In genomic region chr11:95254139-95254704, GRCh38 we compare ENCODE assay signal across 8 cellular contexts. TPM values are rescaled to one million over a fixed set of nuclear protein-coding genes. Genes with fewer than 3 reads are reported as not detected.
A peak's percentile ranks its signal among the peaks of the same experiment; 100 is the strongest.
DNase-seq lines count a peak whose midpoint lies in the region; ATAC-seq and TF ChIP-seq lines count a peak whose summit lies in the region.

No MANE protein-coding gene starts in this region.

- no peaks in the 10 kb centered on the region for H3K9me3 Mint-ChIP-seq in activated T-cell treated with anti-CD3 and anti-CD28 coated beads, Interleukin-2, amount 50 U/mL, for 24 hours

- H3K27ac ChIP-seq in OCI-LY3 (ENCODE audit: low read length), result peak overlapping the region; percentile 83
- H3K27ac ChIP-seq in esophagus muscularis mucosa (replicated peaks in 1 of 4), result peak overlapping the region; percentile 65 to 72 (median 70)

- peak overlapping the region; percentile 55 for H2AFZ ChIP-seq in OCI-LY3 (ENCODE audit: low read depth, low read length)

- peak overlapping the region; percentile 52 for H3K9ac ChIP-seq in OCI-LY3 (ENCODE audit: low read length)

- peak overlapping the region; percentile 77 for H3K4me3 Mint-ChIP-seq in activated T-cell treated with anti-CD3 and anti-CD28 coated beads, Interleukin-2, amount 50 U/mL, for 24 hours

- no peaks in the 10 kb centered on the region for H3K9me3 ChIP-seq in OCI-LY3 (ENCODE audit: insufficient read depth, low read length)
- H3K9me3 ChIP-seq in esophagus muscularis mucosa, result no peaks in the 10 kb centered on the region

- H3K27me3 ChIP-seq in OCI-LY3 (ENCODE audit: low read depth, low read length) (no peaks in the 10 kb centered on the region), esophagus muscularis mucosa (no peaks in the 10 kb centered on the region)

- no peak for TF ChIP-seq POLR2A in esophagus muscularis mucosa (IDR thresholded peaks at IDR 0.05; ENCODE audit: low read depth)

- DNase-seq in COLO668 (lab: John Stamatoyannopoulos, UW; ENCODE audit: unreplicated experiment) (peak; percentile 32), HT1080 (ENCODE audit: low read depth) (peak; percentile 83), esophagus muscularis mucosa (ENCODE audit: extremely low spot score) (peak; percentile 95), myocyte (ENCODE audit: low read depth) (peak; percentile 88)
- DNase-seq in activated T-cell treated with anti-CD3 and anti-CD28 coated beads, Interleukin-2, amount 50 U/mL, for 24 hours, result peak; percentile 74
- peak; percentile 66 to 76 for DNase-seq in stimulated activated CD8-positive, alpha-beta memory T cell treated with anti-CD3 and anti-CD28 coated beads, Interleukin-7, amount 100 ng/mL, for 4 hours (ENCODE audit: low read depth in 2 of 2)

- peaks cover 44% of the 10 kb centered on the region for H3K4me1 Mint-ChIP-seq in activated T-cell treated with anti-CD3 and anti-CD28 coated beads, Interleukin-2, amount 50 U/mL, for 24 hours (ENCODE audit: low read depth)

- H3K36me3 ChIP-seq in OCI-LY3 (replicated peaks; ENCODE audit: low read depth, low read length) (no peaks in the 10 kb centered on the region), esophagus muscularis mucosa (no peaks in the 10 kb centered on the region)

- no peaks in the 10 kb centered on the region for H4K20me1 ChIP-seq in OCI-LY3 (ENCODE audit: insufficient read depth, low read length)

- H3K36me3 Mint-ChIP-seq in activated T-cell treated with anti-CD3 and anti-CD28 coated beads, Interleukin-2, amount 50 U/mL, for 24 hours (ENCODE audit: low read depth), result no peaks in the 10 kb centered on the region

- H3K4me1 ChIP-seq in OCI-LY3 (ENCODE audit: low read length) (peaks cover 64% of the 10 kb centered on the region), esophagus muscularis mucosa (peaks cover 14 to 39% (median 34%) of the 10 kb centered on the region in 4 donors)

- no peaks in the 10 kb centered on the region for H3K27me3 Mint-ChIP-seq in activated T-cell treated with anti-CD3 and anti-CD28 coated beads, Interleukin-2, amount 50 U/mL, for 24 hours

- ATAC-seq in GM21367 (IDR thresholded peaks at IDR 0.05; ENCODE audit: unreplicated experiment), result peak; percentile 99

- H3K27ac Mint-ChIP-seq in activated T-cell treated with anti-CD3 and anti-CD28 coated beads, Interleukin-2, amount 50 U/mL, for 24 hours, result peak overlapping the region; percentile 91

- H3K4me3 ChIP-seq in OCI-LY3 (ENCODE audit: low read length), result peak overlapping the region; percentile 70
- peak overlapping the region; percentile 26 to 59 (median 42) for H3K4me3 ChIP-seq in esophagus muscularis mucosa

- 3% methylated on average over 8 of the region's 8 CpGs for WGBS in esophagus muscularis mucosa

- no peaks in the 10 kb centered on the region for H3K79me2 ChIP-seq in OCI-LY3 (ENCODE audit: low read length)

- intact Hi-C loops in esophagus muscularis mucosa (cut with DNase I), result no loop called here

- H3K4me2 ChIP-seq in OCI-LY3 (ENCODE audit: low read length), result peak overlapping the region; percentile 81

- TF ChIP-seq EP300 in esophagus muscularis mucosa (IDR thresholded peaks at IDR 0.05), result no peak

- TF ChIP-seq CTCF in OCI-LY3 (IDR thresholded peaks at IDR 0.05; ENCODE audit: low read depth, low read length) (no peak), esophagus muscularis mucosa (IDR thresholded peaks at IDR 0.05) (no peak)

RNA-seq across cellular contexts. Expression of gene SESN3, which starts 23.2 kb away (rescaled TPM):
- total RNA-seq in HT1080 (2014; rRNA removed; shearing (Covaris generic)), result 0.94 and 1.5 TPM in 2 replicates
- polyA plus RNA-seq in HT1080 (2015; cell fraction: cytosol; rRNA removed), result 3.2 and 4.6 TPM in 2 replicates
- 3.4 and 3.7 TPM in 2 replicates for polyA plus RNA-seq in HT1080 (2015; cell fraction: nucleus; rRNA removed)
- 10 to 100 TPM; 18.1 to 22.7 (median 21.4) TPM for total RNA-seq in esophagus muscularis mucosa
- 2.8 and 5.6 TPM in 2 replicates for total RNA-seq in myocyte
- 0.32 TPM for polyA plus RNA-seq in myocyte (2012)

Comparison
In these comparisons a context has a peak if more than half of its experiments do, and no peak if none do; other contexts are left out.
1. Peak in every context shown above with its lines: DNase-seq, ATAC-seq, H3K4me3 ChIP-seq and H3K27ac ChIP-seq.
2. DNase-seq: peak in every context shown above with its lines; median percentile 95 in esophagus muscularis mucosa; 88 in myocyte; 83 in HT1080; 74 in activated T-cell treated with anti-CD3 and anti-CD28 coated beads, Interleukin-2, amount 50 U/mL, for 24 hours; 71 in stimulated activated CD8-positive, alpha-beta memory T cell treated with anti-CD3 and anti-CD28 coated beads, Interleukin-7, amount 100 ng/mL, for 4 hours; 32 in COLO668.